ENCODE assay signal across 19 cellular contexts in the genomic region with DNA sequence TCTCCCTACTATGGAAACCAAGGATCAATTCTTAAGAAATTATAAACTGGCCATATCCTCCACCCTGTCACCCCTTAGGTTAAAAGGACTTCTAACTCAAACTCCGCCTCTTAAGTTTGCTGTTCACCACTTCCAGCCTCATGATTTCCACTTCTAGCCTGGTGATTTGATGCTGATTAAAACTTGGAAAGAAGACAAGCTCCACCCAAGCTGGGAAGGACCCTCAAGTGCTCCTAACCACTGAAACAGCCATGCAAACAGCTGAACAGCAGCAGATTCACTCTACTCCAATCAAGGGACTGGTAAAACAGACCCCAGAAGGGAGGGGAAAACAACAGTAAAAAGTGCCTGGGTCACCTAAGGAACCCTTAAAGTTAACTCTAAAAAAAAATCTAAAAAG. TPM values are rescaled to one million over a fixed set of nuclear protein-coding genes. Genes with fewer than 3 reads are reported as not detected.
DNase-seq lines count a peak whose midpoint lies in the region; ATAC-seq and TF ChIP-seq lines count a peak whose summit lies in the region.
"Had no signal": no experiment of that assay in that cellular context is flagged by ENCODE, and none has a peak within 500 bp of the region (broad histone marks: within the 10 kb centered on the region; RNA-seq: fewer than 3 reads in every experiment).

No MANE protein-coding gene starts in this region.

- H3K36me3 ChIP-seq in PC-9 (ENCODE audit: low read depth) (no peaks in the 10 kb centered on the region; the same call in 1 of the 2 replicates), lower lobe of right lung (no peaks in the 10 kb centered on the region), thyroid gland (no peaks in the 10 kb centered on the region), vagina (no peaks in the 10 kb centered on the region)
- H3K36me3 ChIP-seq: BLaER1 treated with 17β-estradiol and CSF1 and Interleukin-3, amounts not matched to agents 10 nM and 100 nM had no signal

- peaks cover 4% of the 10 kb centered on the region; the same call in 1 of the 2 replicates for H3F3A ChIP-seq in PC-9 (ENCODE audit: insufficient read depth, low read depth)

- H3K4me3 ChIP-seq in PC-9 (no peak overlapping the region), lower lobe of right lung (no peak overlapping the region), thyroid gland (replicated peaks in 1 of 3) (no peak overlapping the region), vagina (no peak overlapping the region)
- H3K4me3 ChIP-seq: BLaER1 treated with 17β-estradiol and CSF1 and Interleukin-3, amounts not matched to agents 10 nM and 100 nM had no signal

- H3K4me1 ChIP-seq in PC-9 (replicated peaks; ENCODE audit: insufficient read depth): peaks cover 18% of the 10 kb centered on the region
- peaks cover 8% of the 10 kb centered on the region for H3K4me1 ChIP-seq in lower lobe of right lung
- H3K4me1 ChIP-seq in thyroid gland: no peaks in the 10 kb centered on the region
- H3K4me1 ChIP-seq in vagina: no peaks in the 10 kb centered on the region
- H3K4me1 ChIP-seq: BLaER1 treated with 17β-estradiol and CSF1 and Interleukin-3, amounts not matched to agents 10 nM and 100 nM had no signal

- H3K4me2 ChIP-seq in PC-9: no peak overlapping the region
- H3K4me2 ChIP-seq: BLaER1 treated with 17β-estradiol and CSF1 and Interleukin-3, amounts not matched to agents 10 nM and 100 nM had no signal

- POLR2A ChIA-PET in PC-9 (lab: Charles Lee; ENCODE audit: unreplicated experiment): no interaction called here

- ATAC-seq in lower lobe of right lung: peak; percentile 73 to 85
- ATAC-seq in HG03159 (IDR thresholded peaks at IDR 0.05; ENCODE audit: unreplicated experiment): no peak
- ATAC-seq in GM21576 (IDR thresholded peaks at IDR 0.05; ENCODE audit: unreplicated experiment): no peak

- 77 to 88% methylated on average over 1 of the region's 1 CpG for WGBS in thyroid gland, 2 donors

- TF ChIP-seq CTCF in PC-9 (conservative IDR thresholded peaks at IDR 0.05) (no peak), lower lobe of right lung (IDR thresholded peaks at IDR 0.05) (no peak), thyroid gland (IDR thresholded peaks at IDR 0.05) (no peak), vagina (IDR thresholded peaks at IDR 0.05) (no peak)

- TF ChIP-seq POLR2A in thyroid gland (IDR thresholded peaks at IDR 0.05) (no peak), vagina (IDR thresholded peaks at IDR 0.05) (no peak)

- no peaks in the 10 kb centered on the region for H4K20me1 ChIP-seq in PC-9 (ENCODE audit: insufficient read depth)
- H4K20me1 ChIP-seq: BLaER1 treated with 17β-estradiol and CSF1 and Interleukin-3, amounts not matched to agents 10 nM and 100 nM had no signal

- H3K27me3 ChIP-seq in PC-9 (ENCODE audit: insufficient read depth, low read depth): no peaks in the 10 kb centered on the region
- H3K27me3 ChIP-seq in lower lobe of right lung (ENCODE audit: low read depth): no peaks in the 10 kb centered on the region
- no peaks in the 10 kb centered on the region for H3K27me3 ChIP-seq in thyroid gland
- H3K27me3 ChIP-seq in vagina: no peaks in the 10 kb centered on the region
- H3K27me3 ChIP-seq: BLaER1 treated with 17β-estradiol and CSF1 and Interleukin-3, amounts not matched to agents 10 nM and 100 nM had no signal

- BruUV-seq in PC-9 (replicated peaks; lab: Mats Ljungman, UMichigan): no TSS peak

- CTCF ChIA-PET in PC-9 (lab: Charles Lee): no interaction called here

- intact Hi-C loops in PC-9 (cut with micrococcal nuclease; ENCODE audit: unreplicated experiment): no loop called here
- intact Hi-C loops in lower lobe of right lung (cut with DNase I): no loop called here
- intact Hi-C loops in thyroid gland (cut with DNase I): no loop called here
- intact Hi-C loops in vagina (cut with DNase I): no loop called here

- no peaks in the 10 kb centered on the region for H3K9me2 ChIP-seq in PC-9 (ENCODE audit: insufficient read depth)

- H2AFZ ChIP-seq in PC-9: no peak overlapping the region

- H3K27ac ChIP-seq in PC-9: 0 out of 2 replicates have a peak overlapping the region, but pooled peaks have one; percentile 73
- no peak overlapping the region for H3K27ac ChIP-seq in lower lobe of right lung
- H3K27ac ChIP-seq in thyroid gland: no peak overlapping the region
- no peak overlapping the region for H3K27ac ChIP-seq in vagina
- H3K27ac ChIP-seq: BLaER1 treated with 17β-estradiol and CSF1 and Interleukin-3, amounts not matched to agents 10 nM and 100 nM had no signal

- DNase-seq in DMS79 treated with DMSO at 0.1 percent for 48 hours (lab: John Stamatoyannopoulos, UW) (peak; percentile 14), DMS79 (lab: John Stamatoyannopoulos, UW) (no peak), PC-9 (no peak), lower lobe of right lung (no peak), thyroid gland (peak; percentile 34 to 36), vagina (ENCODE audit: extremely low spot score in 2 of 2) (no peak)
- DNase-seq: 8988T, DMS53, GF-D8, HCEC 1CT, KG1, NCI-H1048, NCI-H1694, NCI-H2107, NCI-H774, RPMI8226 had no signal

- no peaks in the 10 kb centered on the region for H3K79me2 ChIP-seq in PC-9 (ENCODE audit: low read depth)

- no peaks in the 10 kb centered on the region for H3K9me3 ChIP-seq in PC-9 (ENCODE audit: insufficient read depth, low read depth)
- H3K9me3 ChIP-seq in lower lobe of right lung: no peaks in the 10 kb centered on the region
- no peaks in the 10 kb centered on the region for H3K9me3 ChIP-seq in thyroid gland
- no peaks in the 10 kb centered on the region for H3K9me3 ChIP-seq in vagina
- H3K9me3 ChIP-seq: BLaER1 treated with 17β-estradiol and CSF1 and Interleukin-3, amounts not matched to agents 10 nM and 100 nM had no signal

RNA-seq across cellular contexts. Expression of a gene that starts 10.3 kb away (rescaled TPM):
- total RNA-seq in PC-9 (2021): 4.8 and 5.4 TPM in 2 replicates
- 7.1 TPM for total RNA-seq in lower lobe of right lung
- 10 to 100 TPM; 13.7 to 18.8 (median 16.3) TPM for total RNA-seq in thyroid gland
- total RNA-seq in vagina: 6.4 TPM

Comparison
In these comparisons a context has a peak if more than half of its experiments do, and no peak if none do; other contexts are left out.
1. DNase-seq: peak in DMS79 treated with DMSO at 0.1 percent for 48 hours (single experiment) and thyroid gland (2 of 2); none in DMS79 (single experiment), PC-9 (0 of 2), lower lobe of right lung (single experiment) and vagina (0 of 2).
2. ATAC-seq: peak in lower lobe of right lung (2 of 2); none in HG03159 (single experiment) and GM21576 (single experiment).